In the genomic region with DNA sequence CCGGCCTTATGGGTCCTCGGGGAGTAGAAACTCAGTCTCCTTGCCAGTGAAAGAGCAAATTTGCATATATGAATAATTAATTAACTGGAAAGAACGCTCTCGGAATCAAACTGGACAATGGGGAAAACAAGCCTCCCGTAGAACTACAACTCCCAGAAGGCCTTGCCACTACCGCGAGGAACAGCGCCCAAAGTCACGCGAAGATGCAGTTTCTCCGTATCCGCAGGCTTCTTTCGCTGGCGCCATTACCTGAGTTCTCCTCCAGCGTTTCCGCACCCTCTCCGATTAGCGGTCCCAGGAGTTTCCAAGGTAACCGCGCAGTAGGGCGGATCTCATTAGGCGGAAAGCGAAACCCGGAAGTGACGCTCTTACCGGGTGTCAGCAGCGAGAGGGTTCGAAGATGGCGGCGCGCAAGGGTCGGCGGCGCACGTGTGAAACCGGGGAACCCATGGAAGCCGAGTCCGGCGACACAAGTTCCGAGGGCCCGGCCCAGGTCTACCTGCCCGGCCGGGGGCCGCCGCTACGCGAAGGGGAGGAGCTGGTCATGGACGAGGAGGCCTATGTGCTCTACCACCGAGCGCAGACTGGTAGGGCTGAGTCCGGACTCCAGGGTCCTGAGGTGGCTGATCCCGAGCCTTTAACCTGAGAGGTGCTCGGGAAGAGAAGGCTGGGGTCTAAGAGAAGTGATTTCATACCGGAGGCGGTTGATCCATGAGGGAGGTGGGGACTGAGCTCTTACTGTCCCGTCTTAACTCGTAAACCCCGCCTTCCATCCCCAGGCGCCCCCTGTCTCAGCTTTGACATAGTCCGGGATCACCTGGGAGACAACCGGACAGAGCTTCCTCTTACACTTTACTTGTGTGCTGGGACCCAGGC, we compare ENCODE assay signal across 1 cellular context.
TF ChIP-seq lines count a peak whose summit lies in the region.

A gene (plus strand): TSS at position 378 of the 876 bp plus-strand sequence. CDS start 23 bp downstream, at position 401.

TF ChIP-seq in K562, 482 proteins besides CTCF, POLR2A, EP300 and RAD21 (continued from another document):
- TF ChIP-seq, protein P1, sequence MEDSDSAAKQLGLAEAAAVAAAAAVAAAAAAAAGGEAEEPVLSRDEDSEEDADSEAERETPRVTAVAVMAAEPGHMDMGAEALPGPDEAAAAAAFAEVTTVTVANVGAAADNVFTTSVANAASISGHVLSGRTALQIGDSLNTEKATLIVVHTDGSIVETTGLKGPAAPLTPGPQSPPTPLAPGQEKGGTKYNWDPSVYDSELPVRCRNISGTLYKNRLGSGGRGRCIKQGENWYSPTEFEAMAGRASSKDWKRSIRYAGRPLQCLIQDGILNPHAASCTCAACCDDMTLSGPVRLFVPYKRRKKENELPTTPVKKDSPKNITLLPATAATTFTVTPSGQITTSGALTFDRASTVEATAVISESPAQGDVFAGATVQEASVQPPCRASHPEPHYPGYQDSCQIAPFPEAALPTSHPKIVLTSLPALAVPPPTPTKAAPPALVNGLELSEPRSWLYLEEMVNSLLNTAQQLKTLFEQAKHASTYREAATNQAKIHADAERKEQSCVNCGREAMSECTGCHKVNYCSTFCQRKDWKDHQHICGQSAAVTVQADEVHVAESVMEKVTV (CRISPR knock-in tag; IDR thresholded peaks at IDR 0.05): peak; percentile 42; the same call in 1 of the 2 replicates
- no peak; the same call in 1 of the 2 replicates for TF ChIP-seq JUND (IDR thresholded peaks at IDR 0.05; ENCODE audit: borderline replicate concordance, low read depth, low read length)
- no peak for TF ChIP-seq JUND (tag; IDR thresholded peaks at IDR 0.05; ENCODE audit: borderline replicate concordance, low read depth, low read length)
- TF ChIP-seq ZNF146 (CRISPR knock-in tag; IDR thresholded peaks at IDR 0.05; ENCODE audit: unreplicated experiment): no peak
- TF ChIP-seq ZKSCAN1 (IDR thresholded peaks at IDR 0.05; ENCODE audit: low read depth, low read length): 0 out of 2 replicates have a peak, but pooled peaks have one; percentile 9
- TF ChIP-seq ESRRA (IDR thresholded peaks at IDR 0.05; ENCODE audit: borderline replicate concordance, low read depth): no peak; the same call in 1 of the 2 replicates
- TF ChIP-seq HSF4 (CRISPR knock-in tag; IDR thresholded peaks at IDR 0.05; ENCODE audit: borderline replicate concordance): no peak
- 0 out of 2 replicates have a peak, but pooled peaks have one; percentile 16 for TF ChIP-seq GATAD2B (IDR thresholded peaks at IDR 0.05; ENCODE audit: borderline replicate concordance)
- TF ChIP-seq, protein P2, sequence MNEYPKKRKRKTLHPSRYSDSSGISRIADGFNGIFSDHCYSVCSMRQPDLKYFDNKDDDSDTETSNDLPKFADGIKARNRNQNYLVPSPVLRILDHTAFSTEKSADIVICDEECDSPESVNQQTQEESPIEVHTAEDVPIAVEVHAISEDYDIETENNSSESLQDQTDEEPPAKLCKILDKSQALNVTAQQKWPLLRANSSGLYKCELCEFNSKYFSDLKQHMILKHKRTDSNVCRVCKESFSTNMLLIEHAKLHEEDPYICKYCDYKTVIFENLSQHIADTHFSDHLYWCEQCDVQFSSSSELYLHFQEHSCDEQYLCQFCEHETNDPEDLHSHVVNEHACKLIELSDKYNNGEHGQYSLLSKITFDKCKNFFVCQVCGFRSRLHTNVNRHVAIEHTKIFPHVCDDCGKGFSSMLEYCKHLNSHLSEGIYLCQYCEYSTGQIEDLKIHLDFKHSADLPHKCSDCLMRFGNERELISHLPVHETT (CRISPR knock-in tag; conservative IDR thresholded peaks at IDR 0.05 in 1 of 2, IDR thresholded peaks at IDR 0.05 in 1 of 2): 0 out of 4 replicates have a peak, but pooled peaks of 1 of the 2 experiments have one; percentile 21
- TF ChIP-seq ZNF175 (CRISPR knock-in tag; IDR thresholded peaks at IDR 0.05; ENCODE audit: low read depth): no peak
- TF ChIP-seq TCF7L2 (IDR thresholded peaks at IDR 0.05; ENCODE audit: low read depth, low read length): no peak
- no peak for TF ChIP-seq ZNF57 (CRISPR knock-in tag; IDR thresholded peaks at IDR 0.05)
- TF ChIP-seq KDM2B (CRISPR knock-in tag; IDR thresholded peaks at IDR 0.05): no peak
- TF ChIP-seq CBFB (CRISPR knock-in tag; IDR thresholded peaks at IDR 0.05): peak; percentile 66; the same call in 1 of the 2 replicates
- TF ChIP-seq BACH1 (tag; IDR thresholded peaks at IDR 0.05): no peak
- TF ChIP-seq CBX5 (IDR thresholded peaks at IDR 0.05; ENCODE audit: borderline replicate concordance, low read depth): no peak
- no peak for TF ChIP-seq PTRF (tag; IDR thresholded peaks at IDR 0.05)
- no peak; the same call in 1 of the 2 replicates for TF ChIP-seq FOXP1 (CRISPR knock-in tag; IDR thresholded peaks at IDR 0.05)
- no peak for TF ChIP-seq NONO (IDR thresholded peaks at IDR 0.05; ENCODE audit: low read depth in 2 of 2, low read length in 1 of 2)
- TF ChIP-seq ZBTB7A (IDR thresholded peaks at IDR 0.05; ENCODE audit: borderline replicate concordance, control insufficient read depth, low read depth, low read length): no peak
- no peak for TF ChIP-seq ZNF717 (CRISPR knock-in tag; IDR thresholded peaks at IDR 0.05)
- no peak for TF ChIP-seq SETDB1 (IDR thresholded peaks at IDR 0.05; ENCODE audit: low read length)
- TF ChIP-seq DIDO1 (tag; IDR thresholded peaks at IDR 0.05; ENCODE audit: low read depth): peak; percentile 73
- TF ChIP-seq SRSF3 (IDR thresholded peaks at IDR 0.05; ENCODE audit: insufficient read depth, low read length): no peak
- TF ChIP-seq SRSF7 (optimal IDR thresholded peaks at IDR 0.05; ENCODE audit: low read depth, low read length): no peak
- TF ChIP-seq ZNF75A (CRISPR knock-in tag; IDR thresholded peaks at IDR 0.05): no peak
- no peak for TF ChIP-seq NR2F6 (CRISPR knock-in tag; IDR thresholded peaks at IDR 0.05)
- TF ChIP-seq GTF2E2 (tag; IDR thresholded peaks at IDR 0.05): 0 out of 2 replicates have a peak, but pooled peaks have one; percentile 41
